27 cellular contexts compared by ENCODE assay signal in genomic region chr15:76947454-76947853, GRCh38. TPM values are rescaled to one million over a fixed set of nuclear protein-coding genes. Genes with fewer than 3 reads are reported as not detected.
"Had no signal": no experiment of that assay in that cellular context is flagged by ENCODE, and none has a peak within 500 bp of the region (broad histone marks: within the 10 kb centered on the region; RNA-seq: fewer than 3 reads in every experiment).

No MANE protein-coding gene starts in this region.

- H3K9me3 ChIP-seq: adrenal gland, breast epithelium, colonic mucosa, esophagus squamous epithelium, gastrocnemius medialis, testis, vagina had no signal

- H3K4me3 ChIP-seq: adrenal gland, breast epithelium, colonic mucosa, dorsolateral prefrontal cortex, esophagus squamous epithelium, gastrocnemius medialis, testis, vagina had no signal

- H3K9me3 Mint-ChIP-seq: activated naive CD4-positive, alpha-beta T cell treated with anti-CD3 and anti-CD28 coated beads, Interleukin-2, amount 10 ng/mL, durations not matched to agents 7 days and 5 days; endodermal cell; neural crest cell had no signal

- H3K27me3 ChIP-seq: adrenal gland, breast epithelium, colonic mucosa, dorsolateral prefrontal cortex, esophagus squamous epithelium, gastrocnemius medialis, testis, vagina had no signal

- H3K27me3 Mint-ChIP-seq: activated naive CD4-positive, alpha-beta T cell treated with anti-CD3 and anti-CD28 coated beads, Interleukin-2, amount 10 ng/mL, durations not matched to agents 7 days and 5 days had no signal

- H3K27ac ChIP-seq: adrenal gland, breast epithelium, colonic mucosa, esophagus squamous epithelium, gastrocnemius medialis, testis, vagina, WERI-Rb-1 had no signal

- H3K4me1 Mint-ChIP-seq: endodermal cell had no signal

- H3K27ac Mint-ChIP-seq: activated naive CD4-positive, alpha-beta T cell treated with anti-CD3 and anti-CD28 coated beads, Interleukin-2, amount 10 ng/mL, durations not matched to agents 7 days and 5 days; endodermal cell had no signal

- DNase-seq: activated CD4-positive, alpha-beta T cell treated with anti-CD3 and anti-CD28 coated beads for 4 hours; activated CD4-positive, alpha-beta T cell treated with anti-CD3 and anti-CD28 coated beads, Interleukin-2, amount 50 U/mL, for 48 hours; activated CD8-positive, alpha-beta memory T cell treated with anti-CD3 and anti-CD28 coated beads, Interleukin-2, amount 50 U/mL, for 48 hours; activated effector memory CD4-positive, alpha-beta T cell treated with Interleukin-2 at 50 U/mL for 16 hours; activated naive CD4-positive, alpha-beta T cell treated with anti-CD3 and anti-CD28 coated beads, Interleukin-2, amount 10 ng/mL, durations not matched to agents 7 days and 5 days; activated T-cell treated with anti-CD3 and anti-CD28 coated beads, Interleukin-2, amount 50 U/mL, for 48 hours; adrenal gland; colonic mucosa; dorsolateral prefrontal cortex; endodermal cell; esophagus squamous epithelium; gastrocnemius medialis; hypothalamus; mesenchymal stem cell; posterior cingulate gyrus; small intestine; stimulated activated CD4-positive, alpha-beta T cell treated with anti-CD3 and anti-CD28 coated beads, Interleukin-2, amount 100 ng/mL, for 24 hours; stimulated activated naive CD4-positive, alpha-beta T cell; testis; trophoblast cell; WERI-Rb-1 had no signal

- H3K36me3 ChIP-seq: breast epithelium, colonic mucosa had no signal

- H3K4me3 Mint-ChIP-seq: activated naive CD4-positive, alpha-beta T cell treated with anti-CD3 and anti-CD28 coated beads, Interleukin-2, amount 10 ng/mL, durations not matched to agents 7 days and 5 days; endodermal cell; neural crest cell had no signal

- ATAC-seq: gastrocnemius medialis, sciatic nerve had no signal

- H3K4me1 ChIP-seq: breast epithelium, colonic mucosa, esophagus squamous epithelium, gastrocnemius medialis, testis, vagina had no signal

RNA-seq across cellular contexts. Expression of gene PSTPIP1, which starts 47.5 kb away (rescaled TPM):
- total RNA-seq: myocyte, renal cortical epithelial cell had no signal
